In the genomic region with DNA sequence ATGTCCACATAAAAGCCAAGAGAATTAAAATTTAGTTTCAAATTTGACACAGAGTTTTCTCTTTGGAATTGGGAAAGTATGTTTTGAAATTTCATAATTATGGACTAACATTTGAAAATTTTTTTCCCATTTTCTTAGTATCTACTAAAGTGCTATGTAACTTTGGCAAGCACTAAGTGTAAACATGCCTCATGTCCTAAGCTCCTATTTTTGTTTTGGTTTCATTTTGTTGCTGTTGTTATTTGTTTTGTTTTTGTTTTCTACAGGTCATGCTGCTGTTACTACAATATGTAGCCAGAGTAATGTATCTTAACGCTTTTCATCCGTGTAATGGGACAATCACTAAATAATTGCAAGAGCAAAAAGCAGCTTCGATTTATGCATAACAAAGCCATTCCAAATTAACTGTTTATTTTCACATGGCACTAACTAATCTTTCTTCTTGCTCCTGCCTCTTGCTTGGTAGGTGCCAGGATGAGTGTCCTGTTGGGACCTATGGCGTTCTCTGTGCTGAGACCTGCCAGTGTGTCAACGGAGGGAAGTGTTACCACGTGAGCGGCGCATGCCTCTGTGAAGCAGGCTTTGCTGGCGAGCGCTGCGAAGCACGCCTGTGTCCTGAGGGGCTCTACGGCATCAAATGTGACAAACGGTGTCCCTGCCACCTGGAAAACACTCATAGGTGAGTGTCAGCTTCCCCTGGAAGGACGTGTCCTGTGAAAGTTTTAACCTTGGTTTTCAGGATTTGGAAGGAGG, we compare ENCODE assay signal across 1 cellular context.
TF ChIP-seq lines count a peak whose summit lies in the region.

No MANE protein-coding gene starts in this region.

TF ChIP-seq in GM12878, 131 proteins besides CTCF, POLR2A, EP300 and RAD21 (continued from another document):
- TF ChIP-seq, protein P1, sequence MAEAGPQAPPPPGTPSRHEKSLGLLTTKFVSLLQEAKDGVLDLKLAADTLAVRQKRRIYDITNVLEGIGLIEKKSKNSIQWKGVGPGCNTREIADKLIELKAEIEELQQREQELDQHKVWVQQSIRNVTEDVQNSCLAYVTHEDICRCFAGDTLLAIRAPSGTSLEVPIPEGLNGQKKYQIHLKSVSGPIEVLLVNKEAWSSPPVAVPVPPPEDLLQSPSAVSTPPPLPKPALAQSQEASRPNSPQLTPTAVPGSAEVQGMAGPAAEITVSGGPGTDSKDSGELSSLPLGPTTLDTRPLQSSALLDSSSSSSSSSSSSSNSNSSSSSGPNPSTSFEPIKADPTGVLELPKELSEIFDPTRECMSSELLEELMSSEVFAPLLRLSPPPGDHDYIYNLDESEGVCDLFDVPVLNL (IDR thresholded peaks at IDR 0.05; ENCODE audit: low read depth, low read length) = no peak
- TF ChIP-seq BHLHE40 (IDR thresholded peaks at IDR 0.05; ENCODE audit: borderline replicate concordance in 1 of 2, low read depth in 2 of 2, low read length in 1 of 2) (no peak), SMAD1 (IDR thresholded peaks at IDR 0.05; ENCODE audit: low read depth, partially characterized antibody) (no peak), ATF7 (IDR thresholded peaks at IDR 0.05; ENCODE audit: low read depth) (no peak), ZBED1 (IDR thresholded peaks at IDR 0.05; ENCODE audit: borderline replicate concordance) (no peak), CBX5 (IDR thresholded peaks at IDR 0.05; ENCODE audit: low read depth) (no peak), ASH2L (IDR thresholded peaks at IDR 0.05; ENCODE audit: borderline replicate concordance, low read depth) (no peak)
- TF ChIP-seq, protein P2, sequence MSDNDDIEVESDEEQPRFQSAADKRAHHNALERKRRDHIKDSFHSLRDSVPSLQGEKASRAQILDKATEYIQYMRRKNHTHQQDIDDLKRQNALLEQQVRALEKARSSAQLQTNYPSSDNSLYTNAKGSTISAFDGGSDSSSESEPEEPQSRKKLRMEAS (IDR thresholded peaks at IDR 0.05; ENCODE audit: low read depth, low read length) = no peak
- TF ChIP-seq, protein P3, sequence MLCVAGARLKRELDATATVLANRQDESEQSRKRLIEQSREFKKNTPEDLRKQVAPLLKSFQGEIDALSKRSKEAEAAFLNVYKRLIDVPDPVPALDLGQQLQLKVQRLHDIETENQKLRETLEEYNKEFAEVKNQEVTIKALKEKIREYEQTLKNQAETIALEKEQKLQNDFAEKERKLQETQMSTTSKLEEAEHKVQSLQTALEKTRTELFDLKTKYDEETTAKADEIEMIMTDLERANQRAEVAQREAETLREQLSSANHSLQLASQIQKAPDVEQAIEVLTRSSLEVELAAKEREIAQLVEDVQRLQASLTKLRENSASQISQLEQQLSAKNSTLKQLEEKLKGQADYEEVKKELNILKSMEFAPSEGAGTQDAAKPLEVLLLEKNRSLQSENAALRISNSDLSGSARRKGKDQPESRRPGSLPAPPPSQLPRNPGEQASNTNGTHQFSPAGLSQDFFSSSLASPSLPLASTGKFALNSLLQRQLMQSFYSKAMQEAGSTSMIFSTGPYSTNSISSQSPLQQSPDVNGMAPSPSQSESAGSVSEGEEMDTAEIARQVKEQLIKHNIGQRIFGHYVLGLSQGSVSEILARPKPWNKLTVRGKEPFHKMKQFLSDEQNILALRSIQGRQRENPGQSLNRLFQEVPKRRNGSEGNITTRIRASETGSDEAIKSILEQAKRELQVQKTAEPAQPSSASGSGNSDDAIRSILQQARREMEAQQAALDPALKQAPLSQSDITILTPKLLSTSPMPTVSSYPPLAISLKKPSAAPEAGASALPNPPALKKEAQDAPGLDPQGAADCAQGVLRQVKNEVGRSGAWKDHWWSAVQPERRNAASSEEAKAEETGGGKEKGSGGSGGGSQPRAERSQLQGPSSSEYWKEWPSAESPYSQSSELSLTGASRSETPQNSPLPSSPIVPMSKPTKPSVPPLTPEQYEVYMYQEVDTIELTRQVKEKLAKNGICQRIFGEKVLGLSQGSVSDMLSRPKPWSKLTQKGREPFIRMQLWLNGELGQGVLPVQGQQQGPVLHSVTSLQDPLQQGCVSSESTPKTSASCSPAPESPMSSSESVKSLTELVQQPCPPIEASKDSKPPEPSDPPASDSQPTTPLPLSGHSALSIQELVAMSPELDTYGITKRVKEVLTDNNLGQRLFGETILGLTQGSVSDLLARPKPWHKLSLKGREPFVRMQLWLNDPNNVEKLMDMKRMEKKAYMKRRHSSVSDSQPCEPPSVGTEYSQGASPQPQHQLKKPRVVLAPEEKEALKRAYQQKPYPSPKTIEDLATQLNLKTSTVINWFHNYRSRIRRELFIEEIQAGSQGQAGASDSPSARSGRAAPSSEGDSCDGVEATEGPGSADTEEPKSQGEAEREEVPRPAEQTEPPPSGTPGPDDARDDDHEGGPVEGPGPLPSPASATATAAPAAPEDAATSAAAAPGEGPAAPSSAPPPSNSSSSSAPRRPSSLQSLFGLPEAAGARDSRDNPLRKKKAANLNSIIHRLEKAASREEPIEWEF (IDR thresholded peaks at IDR 0.05; ENCODE audit: insufficient replicate concordance, low read depth, low read length) = no peak
